1 cellular context compared by ENCODE assay signal in the genomic region with DNA sequence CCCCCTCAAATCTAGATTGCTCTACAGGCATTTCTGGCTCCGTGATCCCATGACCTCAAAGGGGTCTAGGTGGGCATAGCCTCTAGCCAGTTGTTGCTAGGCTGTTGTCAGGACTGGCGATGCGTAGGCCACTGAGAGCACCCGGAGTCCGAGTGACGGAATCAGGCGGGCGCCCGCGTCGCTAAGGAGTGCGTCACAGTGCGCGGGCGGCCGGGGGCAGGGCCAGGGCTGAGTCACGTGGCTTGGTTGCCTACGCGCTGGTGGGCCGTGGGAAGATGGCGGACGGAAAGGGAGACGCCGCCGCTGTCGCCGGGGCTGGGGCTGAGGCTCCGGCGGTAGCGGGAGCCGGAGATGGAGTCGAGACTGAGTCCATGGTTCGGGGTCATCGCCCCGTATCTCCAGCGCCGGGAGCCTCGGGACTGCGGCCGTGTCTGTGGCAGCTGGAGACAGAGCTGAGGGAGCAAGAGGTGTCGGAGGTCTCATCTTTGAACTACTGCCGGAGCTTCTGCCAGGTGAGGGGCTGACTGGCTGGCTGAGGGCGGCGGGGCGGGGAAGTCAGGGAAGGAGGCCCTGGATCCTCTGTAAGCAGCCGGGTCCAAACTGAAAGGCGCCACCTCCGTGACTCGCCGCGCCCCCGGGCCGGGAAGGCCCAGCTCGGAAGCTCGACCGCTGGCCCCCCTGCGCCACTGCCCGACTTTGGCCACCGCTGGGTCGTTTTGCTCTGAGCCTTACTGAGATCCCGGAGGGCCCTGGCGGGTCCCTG.
TF ChIP-seq lines count a peak whose summit lies in the region.

A gene with protein sequence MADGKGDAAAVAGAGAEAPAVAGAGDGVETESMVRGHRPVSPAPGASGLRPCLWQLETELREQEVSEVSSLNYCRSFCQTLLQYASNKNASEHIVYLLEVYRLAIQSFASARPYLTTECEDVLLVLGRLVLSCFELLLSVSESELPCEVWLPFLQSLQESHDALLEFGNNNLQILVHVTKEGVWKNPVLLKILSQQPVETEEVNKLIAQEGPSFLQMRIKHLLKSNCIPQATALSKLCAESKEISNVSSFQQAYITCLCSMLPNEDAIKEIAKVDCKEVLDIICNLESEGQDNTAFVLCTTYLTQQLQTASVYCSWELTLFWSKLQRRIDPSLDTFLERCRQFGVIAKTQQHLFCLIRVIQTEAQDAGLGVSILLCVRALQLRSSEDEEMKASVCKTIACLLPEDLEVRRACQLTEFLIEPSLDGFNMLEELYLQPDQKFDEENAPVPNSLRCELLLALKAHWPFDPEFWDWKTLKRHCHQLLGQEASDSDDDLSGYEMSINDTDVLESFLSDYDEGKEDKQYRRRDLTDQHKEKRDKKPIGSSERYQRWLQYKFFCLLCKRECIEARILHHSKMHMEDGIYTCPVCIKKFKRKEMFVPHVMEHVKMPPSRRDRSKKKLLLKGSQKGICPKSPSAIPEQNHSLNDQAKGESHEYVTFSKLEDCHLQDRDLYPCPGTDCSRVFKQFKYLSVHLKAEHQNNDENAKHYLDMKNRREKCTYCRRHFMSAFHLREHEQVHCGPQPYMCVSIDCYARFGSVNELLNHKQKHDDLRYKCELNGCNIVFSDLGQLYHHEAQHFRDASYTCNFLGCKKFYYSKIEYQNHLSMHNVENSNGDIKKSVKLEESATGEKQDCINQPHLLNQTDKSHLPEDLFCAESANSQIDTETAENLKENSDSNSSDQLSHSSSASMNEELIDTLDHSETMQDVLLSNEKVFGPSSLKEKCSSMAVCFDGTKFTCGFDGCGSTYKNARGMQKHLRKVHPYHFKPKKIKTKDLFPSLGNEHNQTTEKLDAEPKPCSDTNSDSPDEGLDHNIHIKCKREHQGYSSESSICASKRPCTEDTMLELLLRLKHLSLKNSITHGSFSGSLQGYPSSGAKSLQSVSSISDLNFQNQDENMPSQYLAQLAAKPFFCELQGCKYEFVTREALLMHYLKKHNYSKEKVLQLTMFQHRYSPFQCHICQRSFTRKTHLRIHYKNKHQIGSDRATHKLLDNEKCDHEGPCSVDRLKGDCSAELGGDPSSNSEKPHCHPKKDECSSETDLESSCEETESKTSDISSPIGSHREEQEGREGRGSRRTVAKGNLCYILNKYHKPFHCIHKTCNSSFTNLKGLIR (N-terminal part only) (plus strand): TSS at position 263 of the 763 bp plus-strand sequence. CDS start 13 bp downstream, at position 276.

TF ChIP-seq in HepG2, 621 proteins besides CTCF, POLR2A, EP300 and RAD21 (continued from another document and continues in another):
- no peak for TF ChIP-seq NFIB (CRISPR knock-in tag; IDR thresholded peaks at IDR 0.05; ENCODE audit: borderline replicate concordance)
- peak; percentile 86; the same call in 1 of the 2 replicates for TF ChIP-seq KAT7 (CRISPR knock-in tag; IDR thresholded peaks at IDR 0.05; ENCODE audit: borderline replicate concordance)
- peak; percentile 76; the same call in 1 of the 2 replicates for TF ChIP-seq REPIN1 (CRISPR knock-in tag; IDR thresholded peaks at IDR 0.05; ENCODE audit: borderline replicate concordance, low read depth)
- TF ChIP-seq, protein P1, sequence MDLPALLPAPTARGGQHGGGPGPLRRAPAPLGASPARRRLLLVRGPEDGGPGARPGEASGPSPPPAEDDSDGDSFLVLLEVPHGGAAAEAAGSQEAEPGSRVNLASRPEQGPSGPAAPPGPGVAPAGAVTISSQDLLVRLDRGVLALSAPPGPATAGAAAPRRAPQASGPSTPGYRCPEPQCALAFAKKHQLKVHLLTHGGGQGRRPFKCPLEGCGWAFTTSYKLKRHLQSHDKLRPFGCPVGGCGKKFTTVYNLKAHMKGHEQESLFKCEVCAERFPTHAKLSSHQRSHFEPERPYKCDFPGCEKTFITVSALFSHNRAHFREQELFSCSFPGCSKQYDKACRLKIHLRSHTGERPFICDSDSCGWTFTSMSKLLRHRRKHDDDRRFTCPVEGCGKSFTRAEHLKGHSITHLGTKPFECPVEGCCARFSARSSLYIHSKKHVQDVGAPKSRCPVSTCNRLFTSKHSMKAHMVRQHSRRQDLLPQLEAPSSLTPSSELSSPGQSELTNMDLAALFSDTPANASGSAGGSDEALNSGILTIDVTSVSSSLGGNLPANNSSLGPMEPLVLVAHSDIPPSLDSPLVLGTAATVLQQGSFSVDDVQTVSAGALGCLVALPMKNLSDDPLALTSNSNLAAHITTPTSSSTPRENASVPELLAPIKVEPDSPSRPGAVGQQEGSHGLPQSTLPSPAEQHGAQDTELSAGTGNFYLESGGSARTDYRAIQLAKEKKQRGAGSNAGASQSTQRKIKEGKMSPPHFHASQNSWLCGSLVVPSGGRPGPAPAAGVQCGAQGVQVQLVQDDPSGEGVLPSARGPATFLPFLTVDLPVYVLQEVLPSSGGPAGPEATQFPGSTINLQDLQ (CRISPR knock-in tag; IDR thresholded peaks at IDR 0.05), result peak; percentile 93; the same call in 1 of the 2 replicates
- TF ChIP-seq KAT8 (CRISPR knock-in tag; IDR thresholded peaks at IDR 0.05), result peak; percentile 98
- peak; percentile 96 for TF ChIP-seq YEATS2 (CRISPR knock-in tag; IDR thresholded peaks at IDR 0.05; ENCODE audit: borderline replicate concordance)
- peak; percentile 91; the same call in 1 of the 2 replicates for TF ChIP-seq THYN1 (CRISPR knock-in tag; IDR thresholded peaks at IDR 0.05; ENCODE audit: borderline replicate concordance, low read depth)
- TF ChIP-seq STAT5B (CRISPR knock-in tag; IDR thresholded peaks at IDR 0.05), result no peak
- TF ChIP-seq, protein P2, sequence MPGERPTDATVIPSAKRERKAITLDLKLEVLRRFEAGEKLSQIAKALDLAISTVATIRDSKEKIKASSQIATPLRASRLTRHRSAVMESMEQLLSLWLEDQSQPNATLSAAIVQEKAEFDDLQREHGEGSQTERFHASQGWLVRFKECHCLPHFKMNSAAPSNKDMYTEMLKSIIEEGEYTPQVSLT (CRISPR knock-in tag; IDR thresholded peaks at IDR 0.05; ENCODE audit: borderline replicate concordance, low read depth), result no peak
- no peak for TF ChIP-seq ZNF607 (CRISPR knock-in tag; IDR thresholded peaks at IDR 0.05; ENCODE audit: borderline replicate concordance)
- peak; percentile 66 for TF ChIP-seq ZNF143 (CRISPR knock-in tag; IDR thresholded peaks at IDR 0.05)
- TF ChIP-seq HNRNPUL1 (IDR thresholded peaks at IDR 0.05; ENCODE audit: low read depth, low read length), result no peak
- TF ChIP-seq, protein P3, sequence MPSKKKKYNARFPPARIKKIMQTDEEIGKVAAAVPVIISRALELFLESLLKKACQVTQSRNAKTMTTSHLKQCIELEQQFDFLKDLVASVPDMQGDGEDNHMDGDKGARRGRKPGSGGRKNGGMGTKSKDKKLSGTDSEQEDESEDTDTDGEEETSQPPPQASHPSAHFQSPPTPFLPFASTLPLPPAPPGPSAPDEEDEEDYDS (CRISPR knock-in tag; IDR thresholded peaks at IDR 0.05), result peak; percentile 84
- TF ChIP-seq ETV5 (CRISPR knock-in tag; IDR thresholded peaks at IDR 0.05; ENCODE audit: borderline replicate concordance), result peak; percentile 11; the same call in 1 of the 2 replicates
- TF ChIP-seq, protein P4, sequence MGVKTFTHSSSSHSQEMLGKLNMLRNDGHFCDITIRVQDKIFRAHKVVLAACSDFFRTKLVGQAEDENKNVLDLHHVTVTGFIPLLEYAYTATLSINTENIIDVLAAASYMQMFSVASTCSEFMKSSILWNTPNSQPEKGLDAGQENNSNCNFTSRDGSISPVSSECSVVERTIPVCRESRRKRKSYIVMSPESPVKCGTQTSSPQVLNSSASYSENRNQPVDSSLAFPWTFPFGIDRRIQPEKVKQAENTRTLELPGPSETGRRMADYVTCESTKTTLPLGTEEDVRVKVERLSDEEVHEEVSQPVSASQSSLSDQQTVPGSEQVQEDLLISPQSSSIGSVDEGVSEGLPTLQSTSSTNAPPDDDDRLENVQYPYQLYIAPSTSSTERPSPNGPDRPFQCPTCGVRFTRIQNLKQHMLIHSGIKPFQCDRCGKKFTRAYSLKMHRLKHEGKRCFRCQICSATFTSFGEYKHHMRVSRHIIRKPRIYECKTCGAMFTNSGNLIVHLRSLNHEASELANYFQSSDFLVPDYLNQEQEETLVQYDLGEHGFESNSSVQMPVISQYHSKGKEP (CRISPR knock-in tag; IDR thresholded peaks at IDR 0.05), result no peak
- TF ChIP-seq, protein P5, sequence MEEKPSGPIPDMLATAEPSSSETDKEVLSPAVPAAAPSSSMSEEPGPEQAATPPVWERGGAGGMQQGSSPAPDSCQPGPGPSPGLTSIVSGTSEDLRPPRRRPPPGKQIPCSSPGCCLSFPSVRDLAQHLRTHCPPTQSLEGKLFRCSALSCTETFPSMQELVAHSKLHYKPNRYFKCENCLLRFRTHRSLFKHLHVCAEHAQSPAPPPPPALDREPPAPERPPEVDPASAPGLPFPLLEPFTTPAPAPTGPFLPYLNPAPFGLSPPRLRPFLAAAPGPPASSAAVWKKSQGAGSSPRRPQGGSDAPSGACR (CRISPR knock-in tag; IDR thresholded peaks at IDR 0.05), result no peak
- peak; percentile 71; the same call in 1 of the 2 replicates for TF ChIP-seq KLF6 (CRISPR knock-in tag; IDR thresholded peaks at IDR 0.05)
- peak; percentile 89; the same call in 1 of the 2 replicates for TF ChIP-seq ZNF788 (CRISPR knock-in tag; IDR thresholded peaks at IDR 0.05; ENCODE audit: borderline replicate concordance)
- peak; percentile 85 for TF ChIP-seq RAD51 (IDR thresholded peaks at IDR 0.05; ENCODE audit: borderline replicate concordance)
- TF ChIP-seq FOSL1 (CRISPR knock-in tag; IDR thresholded peaks at IDR 0.05; ENCODE audit: borderline replicate concordance), result 0 out of 2 replicates have a peak, but pooled peaks have one; percentile 8
- TF ChIP-seq ZNF224 (CRISPR knock-in tag; IDR thresholded peaks at IDR 0.05), result no peak
- TF ChIP-seq GTF3A (CRISPR knock-in tag; conservative IDR thresholded peaks at IDR 0.05), result 0 out of 2 replicates have a peak, but pooled peaks have one; percentile 46
- TF ChIP-seq ZNF672 (CRISPR knock-in tag; IDR thresholded peaks at IDR 0.05), result no peak
- TF ChIP-seq MBD4 (IDR thresholded peaks at IDR 0.05; ENCODE audit: borderline replicate concordance, low read length), result no peak
- TF ChIP-seq HNRNPH1 (optimal IDR thresholded peaks at IDR 0.05; ENCODE audit: low read depth, low read length), result no peak
- TF ChIP-seq, protein P6, sequence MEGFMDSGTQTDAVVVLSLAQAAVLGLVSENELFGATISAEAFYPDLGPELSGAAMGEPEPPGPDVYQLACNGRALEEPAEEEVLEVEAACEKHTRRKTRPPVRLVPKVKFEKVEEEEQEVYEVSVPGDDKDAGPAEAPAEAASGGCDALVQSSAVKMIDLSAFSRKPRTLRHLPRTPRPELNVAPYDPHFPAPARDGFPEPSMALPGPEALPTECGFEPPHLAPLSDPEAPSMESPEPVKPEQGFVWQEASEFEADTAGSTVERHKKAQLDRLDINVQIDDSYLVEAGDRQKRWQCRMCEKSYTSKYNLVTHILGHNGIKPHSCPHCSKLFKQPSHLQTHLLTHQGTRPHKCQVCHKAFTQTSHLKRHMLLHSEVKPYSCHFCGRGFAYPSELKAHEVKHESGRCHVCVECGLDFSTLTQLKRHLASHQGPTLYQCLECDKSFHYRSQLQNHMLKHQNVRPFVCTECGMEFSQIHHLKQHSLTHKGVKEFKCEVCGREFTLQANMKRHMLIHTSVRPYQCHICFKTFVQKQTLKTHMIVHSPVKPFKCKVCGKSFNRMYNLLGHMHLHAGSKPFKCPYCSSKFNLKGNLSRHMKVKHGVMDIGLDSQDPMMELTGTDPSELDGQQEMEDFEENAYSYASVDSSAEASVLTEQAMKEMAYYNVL (CRISPR knock-in tag; IDR thresholded peaks at IDR 0.05; ENCODE audit: borderline replicate concordance), result no peak; the same call in 1 of the 2 replicates
- peak; percentile 51; the same call in 1 of the 2 replicates for TF ChIP-seq ZSCAN20 (CRISPR knock-in tag; IDR thresholded peaks at IDR 0.05; ENCODE audit: borderline replicate concordance)
- TF ChIP-seq ZBTB7A (CRISPR knock-in tag; IDR thresholded peaks at IDR 0.05), result 0 out of 2 replicates have a peak, but pooled peaks have one; percentile 46
- peak; percentile 60; the same call in 1 of the 2 replicates for TF ChIP-seq ATF7-NPFF (CRISPR knock-in tag; IDR thresholded peaks at IDR 0.05; ENCODE audit: low read depth)
- TF ChIP-seq, protein P7, sequence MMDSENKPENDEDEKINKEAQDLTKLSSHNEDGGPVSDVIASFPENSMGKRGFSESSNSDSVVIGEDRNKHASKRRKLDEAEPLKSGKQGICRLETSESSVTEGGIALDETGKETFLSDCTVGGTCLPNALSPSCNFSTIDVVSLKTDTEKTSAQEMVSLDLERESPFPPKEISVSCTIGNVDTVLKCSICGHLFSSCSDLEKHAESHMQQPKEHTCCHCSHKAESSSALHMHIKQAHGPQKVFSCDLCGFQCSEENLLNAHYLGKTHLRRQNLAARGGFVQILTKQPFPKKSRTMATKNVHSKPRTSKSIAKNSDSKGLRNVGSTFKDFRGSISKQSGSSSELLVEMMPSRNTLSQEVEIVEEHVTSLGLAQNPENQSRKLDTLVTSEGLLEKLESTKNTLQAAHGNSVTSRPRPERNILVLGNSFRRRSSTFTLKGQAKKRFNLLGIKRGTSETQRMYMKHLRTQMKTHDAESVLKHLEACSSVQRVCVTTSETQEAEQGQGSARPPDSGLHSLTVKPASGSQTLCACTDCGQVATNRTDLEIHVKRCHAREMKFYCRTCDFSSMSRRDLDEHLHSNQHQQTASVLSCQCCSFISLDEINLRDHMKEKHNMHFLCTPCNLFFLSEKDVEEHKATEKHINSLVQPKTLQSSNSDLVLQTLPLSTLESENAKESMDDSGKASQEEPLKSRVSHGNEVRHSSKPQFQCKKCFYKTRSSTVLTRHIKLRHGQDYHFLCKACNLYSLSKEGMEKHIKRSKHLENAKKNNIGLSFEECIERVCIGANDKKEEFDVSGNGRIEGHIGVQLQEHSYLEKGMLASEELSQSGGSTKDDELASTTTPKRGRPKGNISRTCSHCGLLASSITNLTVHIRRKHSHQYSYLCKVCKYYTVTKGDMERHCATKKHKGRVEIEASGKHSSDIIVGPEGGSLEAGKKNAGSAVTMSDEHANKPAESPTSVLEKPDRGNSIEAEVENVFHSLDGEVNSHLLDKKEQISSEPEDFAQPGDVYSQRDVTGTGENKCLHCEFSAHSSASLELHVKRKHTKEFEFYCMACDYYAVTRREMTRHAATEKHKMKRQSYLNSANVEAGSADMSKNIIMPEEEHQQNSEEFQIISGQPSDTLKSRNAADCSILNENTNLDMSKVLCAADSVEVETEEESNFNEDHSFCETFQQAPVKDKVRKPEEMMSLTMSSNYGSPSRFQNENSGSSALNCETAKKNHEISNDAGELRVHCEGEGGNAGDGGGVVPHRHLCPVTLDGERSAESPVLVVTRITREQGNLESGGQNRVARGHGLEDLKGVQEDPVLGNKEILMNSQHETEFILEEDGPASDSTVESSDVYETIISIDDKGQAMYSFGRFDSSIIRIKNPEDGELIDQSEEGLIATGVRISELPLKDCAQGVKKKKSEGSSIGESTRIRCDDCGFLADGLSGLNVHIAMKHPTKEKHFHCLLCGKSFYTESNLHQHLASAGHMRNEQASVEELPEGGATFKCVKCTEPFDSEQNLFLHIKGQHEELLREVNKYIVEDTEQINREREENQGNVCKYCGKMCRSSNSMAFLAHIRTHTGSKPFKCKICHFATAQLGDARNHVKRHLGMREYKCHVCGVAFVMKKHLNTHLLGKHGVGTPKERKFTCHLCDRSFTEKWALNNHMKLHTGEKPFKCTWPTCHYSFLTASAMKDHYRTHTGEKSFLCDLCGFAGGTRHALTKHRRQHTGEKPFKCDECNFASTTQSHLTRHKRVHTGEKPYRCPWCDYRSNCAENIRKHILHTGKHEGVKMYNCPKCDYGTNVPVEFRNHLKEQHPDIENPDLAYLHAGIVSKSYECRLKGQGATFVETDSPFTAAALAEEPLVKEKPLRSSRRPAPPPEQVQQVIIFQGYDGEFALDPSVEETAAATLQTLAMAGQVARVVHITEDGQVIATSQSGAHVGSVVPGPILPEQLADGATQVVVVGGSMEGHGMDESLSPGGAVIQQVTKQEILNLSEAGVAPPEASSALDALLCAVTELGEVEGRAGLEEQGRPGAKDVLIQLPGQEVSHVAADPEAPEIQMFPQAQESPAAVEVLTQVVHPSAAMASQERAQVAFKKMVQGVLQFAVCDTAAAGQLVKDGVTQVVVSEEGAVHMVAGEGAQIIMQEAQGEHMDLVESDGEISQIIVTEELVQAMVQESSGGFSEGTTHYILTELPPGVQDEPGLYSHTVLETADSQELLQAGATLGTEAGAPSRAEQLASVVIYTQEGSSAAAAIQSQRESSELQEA (CRISPR knock-in tag; IDR thresholded peaks at IDR 0.05; ENCODE audit: not compliant biosample characterization), result no peak
- TF ChIP-seq MIER2 (CRISPR knock-in tag; IDR thresholded peaks at IDR 0.05), result 0 out of 2 replicates have a peak, but pooled peaks have one; percentile 45
